ENCODE assay signal across 8 cellular contexts in the genomic region with DNA sequence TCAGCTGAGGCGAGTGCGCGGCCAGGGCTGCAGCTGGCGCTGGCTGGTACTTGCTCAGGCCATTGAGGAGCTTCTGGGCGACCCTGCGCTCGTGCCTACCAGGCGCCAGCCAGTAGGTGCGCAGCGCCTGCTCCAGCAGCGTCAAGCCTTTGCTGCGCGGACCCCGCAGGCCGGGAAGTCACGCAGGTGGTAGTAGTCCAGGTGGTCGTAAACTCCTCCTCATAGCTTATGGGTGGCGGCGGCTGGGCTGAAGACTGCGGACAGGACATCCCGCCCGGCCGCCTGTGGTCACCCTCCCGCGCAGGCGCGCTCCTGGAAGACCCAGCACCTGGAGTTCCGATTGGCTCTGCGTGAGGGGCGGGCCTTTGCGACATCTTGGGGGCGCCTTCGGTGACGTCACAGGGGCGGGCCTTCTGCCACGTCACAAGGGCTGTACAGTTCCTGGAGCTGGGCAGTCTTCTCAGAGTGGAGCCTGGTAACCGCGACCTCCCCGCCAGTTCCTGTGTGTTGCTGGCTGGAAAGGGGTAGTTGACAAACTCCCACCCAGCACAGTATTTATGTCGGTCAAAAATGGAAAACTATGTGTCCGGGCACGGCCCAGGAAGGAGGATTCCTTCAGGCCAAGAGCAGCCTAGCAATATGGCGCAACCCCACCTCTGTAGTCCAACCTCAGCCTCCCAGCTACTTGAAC.
DNase-seq lines count a peak whose midpoint lies in the region; ATAC-seq and TF ChIP-seq lines count a peak whose summit lies in the region.
"Not testable (repeated sequence)": the region's sequence is repeated elsewhere in the genome, so short reads cannot be mapped to it uniquely, and the experiment has no call there.

No MANE protein-coding gene starts in this region.

- H3K4me3 Mint-ChIP-seq in activated naive CD4-positive, alpha-beta T cell treated with anti-CD3 and anti-CD28 coated beads, Interleukin-2, amount 50 U/mL, for 24 hours, result peak overlapping the region; percentile 91

- H4K20me1 ChIP-seq in osteoblast (ENCODE audit: insufficient read depth, low read length), result not testable (repeated sequence)

- DNase-seq in NCI-H1048 (lab: John Stamatoyannopoulos, UW), result peak; percentile 77
- not testable (repeated sequence) for DNase-seq in SK-N-MC (ENCODE audit: low read depth, low spot score)
- DNase-seq in globus pallidus (ENCODE audit: low spot score), result peak; percentile 92
- DNase-seq in osteoblast (ENCODE audit: insufficient read length, low spot score, missing footprints), result peak; percentile 98
- peak; percentile 97 for DNase-seq in testis

- peaks cover 13% of the 10 kb centered on the region for H3K4me1 Mint-ChIP-seq in activated naive CD4-positive, alpha-beta T cell treated with anti-CD3 and anti-CD28 coated beads, Interleukin-2, amount 50 U/mL, for 24 hours

- peak overlapping the region; percentile 86 for H3K27ac Mint-ChIP-seq in activated naive CD4-positive, alpha-beta T cell treated with anti-CD3 and anti-CD28 coated beads, Interleukin-2, amount 50 U/mL, for 24 hours

- H3K79me2 ChIP-seq in osteoblast (ENCODE audit: insufficient read depth, low read length), result not testable (repeated sequence)

- H3K9me3 ChIP-seq in SK-N-MC (ENCODE audit: low read depth, low read length); osteoblast (ENCODE audit: low read depth, low read length); testis: not testable (repeated sequence)

- H3K27me3 ChIP-seq in osteoblast (ENCODE audit: insufficient read depth, low read length); testis: not testable (repeated sequence)

- not testable (repeated sequence) for H3K27me3 Mint-ChIP-seq in activated naive CD4-positive, alpha-beta T cell treated with anti-CD3 and anti-CD28 coated beads, Interleukin-2, amount 50 U/mL, for 24 hours

- peak overlapping the region; percentile 96 for H2AFZ ChIP-seq in osteoblast (ENCODE audit: low read length)

- 1% methylated on average over 21 to 34 of the region's 43 CpGs for WGBS in testis, 2 donors

- not testable (repeated sequence) for TF ChIP-seq CTCF in osteoblast (IDR thresholded peaks at IDR 0.05; ENCODE audit: extremely low read depth, low read depth, low read length); testis (IDR thresholded peaks at IDR 0.05)

- not testable (repeated sequence) for H3K9me3 Mint-ChIP-seq in activated naive CD4-positive, alpha-beta T cell treated with anti-CD3 and anti-CD28 coated beads, Interleukin-2, amount 50 U/mL, for 24 hours

- H3K4me3 ChIP-seq in SK-N-MC, result peak overlapping the region; percentile 90
- H3K4me3 ChIP-seq in osteoblast (ENCODE audit: insufficient read depth, low read length), result peak overlapping the region; percentile 91
- peak overlapping the region; percentile 87 to 88 for H3K4me3 ChIP-seq in testis

- peak; percentile 98 for ATAC-seq in HG02588 (IDR thresholded peaks at IDR 0.05; ENCODE audit: unreplicated experiment)

- not testable (repeated sequence) for H3K36me3 Mint-ChIP-seq in activated naive CD4-positive, alpha-beta T cell treated with anti-CD3 and anti-CD28 coated beads, Interleukin-2, amount 50 U/mL, for 24 hours

- not testable (repeated sequence) for H3K27ac ChIP-seq in SK-N-MC
- H3K27ac ChIP-seq in osteoblast (ENCODE audit: low read depth, low read length) (peak overlapping the region; percentile 86), testis (peak overlapping the region; percentile 86 to 90)

- peak; percentile 39 for TF ChIP-seq POLR2A in GM10847 (IDR thresholded peaks at IDR 0.05; ENCODE audit: extremely low read depth, insufficient read length)
- TF ChIP-seq POLR2A in testis (IDR thresholded peaks at IDR 0.05), result not testable (repeated sequence)

- H3K4me1 ChIP-seq in osteoblast (ENCODE audit: insufficient read depth, low read length); testis: not testable (repeated sequence)

- peak overlapping the region; percentile 74 for H3K4me2 ChIP-seq in osteoblast (ENCODE audit: insufficient read depth, low read length)

- not testable (repeated sequence) for H3K36me3 ChIP-seq in SK-N-MC (ENCODE audit: insufficient read depth, low read length); osteoblast (ENCODE audit: insufficient read depth, low read length); testis (ENCODE audit: low read depth, missing control alignments)

- intact Hi-C loops in testis (cut with DNase I; ENCODE audit: low total_unique reads), result not testable (repeated sequence)

- H3K9ac ChIP-seq in SK-N-MC (ENCODE audit: insufficient read length), result peak overlapping the region; percentile 75
